In genomic region chr11:60955566-60955965, GRCh38 we compare ENCODE assay signal across 1 cellular context.
A peak's percentile ranks its signal among the peaks of the same experiment; 100 is the strongest.
TF ChIP-seq lines count a peak whose summit lies in the region.

No MANE protein-coding gene starts in this region.

TF ChIP-seq in K562, 482 proteins besides CTCF, POLR2A, EP300 and RAD21:
- peak; percentile 40 for TF ChIP-seq NFIC (IDR thresholded peaks at IDR 0.05)
- no peak for TF ChIP-seq KLF16 (IDR thresholded peaks at IDR 0.05)
